8 cellular contexts compared by ENCODE assay signal in the genomic region with DNA sequence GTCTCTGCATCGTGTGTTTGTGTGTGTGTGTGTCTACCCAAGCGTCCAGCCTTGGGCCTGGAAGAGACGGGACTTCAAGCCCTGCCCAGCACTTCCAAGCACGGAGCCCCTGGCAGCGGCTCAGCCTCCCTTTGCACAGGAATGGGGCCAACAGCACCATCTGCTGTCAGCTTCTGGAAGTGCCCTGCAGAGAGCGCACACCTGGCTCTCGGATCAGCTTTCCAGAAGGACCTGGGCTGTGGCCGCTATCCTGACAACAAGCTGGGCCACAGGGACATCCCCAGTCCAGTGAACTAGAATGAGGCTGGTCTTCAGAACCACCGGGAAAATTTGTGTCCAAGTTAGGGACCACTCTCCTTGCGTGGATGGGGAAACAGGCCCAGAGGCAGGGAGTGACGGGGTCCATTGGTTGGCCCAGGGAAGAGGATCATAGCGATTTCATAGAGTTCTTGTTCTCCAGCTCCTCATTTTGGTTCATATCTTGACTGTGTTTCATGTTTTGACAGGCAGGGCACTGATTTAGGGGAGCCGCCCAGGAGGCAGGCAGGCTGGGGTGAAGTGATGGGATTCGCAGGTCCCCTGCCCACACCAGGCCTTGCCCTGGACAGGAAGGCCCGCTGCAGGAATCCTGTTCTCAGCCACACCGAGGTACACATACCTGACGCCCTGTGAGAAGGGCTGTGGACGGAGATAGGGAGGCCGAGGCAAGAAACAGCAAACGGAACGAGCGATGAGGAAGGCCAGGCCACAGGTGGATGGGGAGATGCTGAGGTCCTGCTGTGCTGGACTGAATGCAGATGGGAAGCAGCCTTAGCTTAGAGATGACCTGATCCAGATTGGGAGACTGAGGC. TPM values are rescaled to one million over a fixed set of nuclear protein-coding genes. Genes with fewer than 3 reads are reported as not detected.
DNase-seq lines count a peak whose midpoint lies in the region; ATAC-seq and TF ChIP-seq lines count a peak whose summit lies in the region.

No MANE protein-coding gene starts in this region.

- H3K4me1 Mint-ChIP-seq in activated naive CD4-positive, alpha-beta T cell treated with anti-CD3 and anti-CD28 coated beads, Interleukin-2, amount 10 ng/mL, durations not matched to agents 7 days and 5 days, result no peaks in the 10 kb centered on the region
- H3K4me1 Mint-ChIP-seq in glutamatergic neuron (ENCODE audit: low read depth, unreplicated experiment), result peaks cover 11% of the 10 kb centered on the region

- H3K4me3 ChIP-seq in SJSA1, result no peak overlapping the region

- no peak overlapping the region for H3K27ac ChIP-seq in SJSA1

- peaks cover 46% of the 10 kb centered on the region for H3K27me3 Mint-ChIP-seq in activated naive CD4-positive, alpha-beta T cell treated with anti-CD3 and anti-CD28 coated beads, Interleukin-2, amount 10 ng/mL, durations not matched to agents 7 days and 5 days
- peaks cover 8% of the 10 kb centered on the region for H3K27me3 Mint-ChIP-seq in glutamatergic neuron (ENCODE audit: unreplicated experiment)

- CTCF ChIA-PET in activated naive CD4-positive, alpha-beta T cell treated with anti-CD3 and anti-CD28 coated beads, Interleukin-2, amount 10 ng/mL, durations not matched to agents 7 days and 5 days (lab: Charles Lee), result interaction anchor here (0.7 to 8.1 kb wide), 4 partner anchors 62 to 239 kb away, joined by 3 to 56 read pairs (median 5); no protein-coding TSS in a partner anchor

- no peak for ATAC-seq in GM19395 (IDR thresholded peaks at IDR 0.05; ENCODE audit: unreplicated experiment)

- DNase-seq in DMS153 treated with DMSO at 0.1 percent for 48 hours (lab: John Stamatoyannopoulos, UW; ENCODE audit: unreplicated experiment), result peak; percentile 26
- peak; percentile 52 to 68 for DNase-seq in SJSA1 (ENCODE audit: low read depth in 1 of 2, low spot score in 2 of 2)
- DNase-seq in activated naive CD4-positive, alpha-beta T cell treated with anti-CD3 and anti-CD28 coated beads, Interleukin-2, amount 10 ng/mL, durations not matched to agents 7 days and 5 days, result peak; percentile 70
- DNase-seq in glutamatergic neuron, result peak; percentile 93
- DNase-seq in pons (ENCODE audit: low spot score), result peak; percentile 34
- DNase-seq in ureter (ENCODE audit: low spot score), result peak; percentile 78

- H3K36me3 ChIP-seq in SJSA1, result no peaks in the 10 kb centered on the region

- H3K36me3 Mint-ChIP-seq in activated naive CD4-positive, alpha-beta T cell treated with anti-CD3 and anti-CD28 coated beads, Interleukin-2, amount 10 ng/mL, durations not matched to agents 7 days and 5 days, result no peaks in the 10 kb centered on the region
- H3K36me3 Mint-ChIP-seq in glutamatergic neuron (ENCODE audit: unreplicated experiment), result peaks cover 5% of the 10 kb centered on the region

- H3K9me3 Mint-ChIP-seq in activated naive CD4-positive, alpha-beta T cell treated with anti-CD3 and anti-CD28 coated beads, Interleukin-2, amount 10 ng/mL, durations not matched to agents 7 days and 5 days, result no peaks in the 10 kb centered on the region
- H3K9me3 Mint-ChIP-seq in glutamatergic neuron (ENCODE audit: unreplicated experiment), result peaks cover 14% of the 10 kb centered on the region

- H3K4me3 Mint-ChIP-seq in activated naive CD4-positive, alpha-beta T cell treated with anti-CD3 and anti-CD28 coated beads, Interleukin-2, amount 10 ng/mL, durations not matched to agents 7 days and 5 days, result no peak overlapping the region
- peak overlapping the region; percentile 6 for H3K4me3 Mint-ChIP-seq in glutamatergic neuron (ENCODE audit: unreplicated experiment)

- no peaks in the 10 kb centered on the region for H3K9me3 ChIP-seq in SJSA1 (replicated peaks)

- no peak overlapping the region for H3K27ac Mint-ChIP-seq in activated naive CD4-positive, alpha-beta T cell treated with anti-CD3 and anti-CD28 coated beads, Interleukin-2, amount 10 ng/mL, durations not matched to agents 7 days and 5 days
- H3K27ac Mint-ChIP-seq in glutamatergic neuron (ENCODE audit: unreplicated experiment), result no peak overlapping the region

- H3K4me1 ChIP-seq in SJSA1 (replicated peaks), result no peaks in the 10 kb centered on the region

- peak; percentile 72 for TF ChIP-seq CTCF in LNCAP (IDR thresholded peaks at IDR 0.05)
- TF ChIP-seq CTCF in glutamatergic neuron (IDR thresholded peaks at IDR 0.05; ENCODE audit: partially characterized antibody, unreplicated experiment), result peak; percentile 96

- peaks cover 30% of the 10 kb centered on the region for H3K27me3 ChIP-seq in SJSA1 (replicated peaks)

RNA-seq across cellular contexts. Expression of gene TAS1R2, which starts 38.4 kb away (rescaled TPM):
- not detected in 2 replicates for total RNA-seq in SJSA1 (2014; rRNA removed; shearing (Covaris generic))
- total RNA-seq in glutamatergic neuron (ENCODE audit: unreplicated experiment) (not detected), ureter (not detected)

Comparison
In these comparisons a context has a peak if more than half of its experiments do, and no peak if none do; other contexts are left out.
1. DNase-seq: peak in every context shown above with its lines; median percentile 93 in glutamatergic neuron; 78 in ureter; 70 in activated naive CD4-positive, alpha-beta T cell treated with anti-CD3 and anti-CD28 coated beads, Interleukin-2, amount 10 ng/mL, durations not matched to agents 7 days and 5 days; 60 in SJSA1; 34 in pons; 26 in DMS153 treated with DMSO at 0.1 percent for 48 hours.